2 cellular contexts compared by ENCODE assay signal in the genomic region with DNA sequence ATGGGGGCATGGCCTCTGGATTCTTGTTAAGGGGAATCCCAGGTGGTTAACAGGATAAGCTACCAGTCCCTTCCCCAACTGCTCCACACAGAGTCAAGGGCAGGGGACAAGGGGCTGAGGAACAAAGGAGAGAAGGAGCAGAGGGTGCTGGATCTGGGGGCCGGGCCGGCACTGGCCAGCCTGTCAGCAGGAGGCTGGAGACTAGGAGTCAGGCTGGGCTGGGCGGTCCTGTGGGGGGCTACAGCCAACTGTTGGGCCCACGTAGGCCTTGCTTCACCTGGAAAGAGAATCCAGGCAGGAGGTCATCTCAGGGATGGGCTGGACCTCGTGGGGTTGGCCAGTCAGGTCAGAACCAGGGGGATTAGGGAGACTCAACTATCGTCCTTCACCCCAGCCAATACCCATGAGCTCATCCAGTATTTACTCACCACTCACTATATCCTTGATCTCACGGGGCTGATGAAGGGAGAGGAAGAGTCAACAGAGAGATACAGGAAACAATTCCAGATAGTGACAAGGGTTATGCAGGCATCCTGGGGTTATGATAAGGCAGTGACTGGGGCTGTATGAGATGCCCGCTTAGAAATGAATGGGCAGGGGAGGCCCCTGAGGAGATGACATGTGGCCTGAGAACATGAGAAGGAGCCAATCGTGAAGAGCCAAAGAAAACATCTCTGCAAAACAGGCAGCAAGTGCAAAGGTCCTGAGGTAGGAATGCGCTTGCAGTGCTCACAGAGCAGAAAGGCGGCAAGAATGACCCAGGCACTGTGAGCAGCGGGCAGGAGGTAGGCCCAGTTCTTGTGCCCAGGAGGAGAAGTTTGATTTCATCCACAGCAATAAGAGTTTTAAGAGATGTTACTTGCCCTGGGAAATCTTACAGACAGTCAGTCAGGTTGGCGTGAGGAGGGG.
TF ChIP-seq lines count a peak whose summit lies in the region.

No MANE protein-coding gene starts in this region.

TF ChIP-seq in HCT116, 20 proteins besides CTCF, POLR2A, EP300 and RAD21:
- TF ChIP-seq CEBPB (IDR thresholded peaks at IDR 0.05; ENCODE audit: low read depth), result no peak
- TF ChIP-seq FOSL1 (IDR thresholded peaks at IDR 0.05; ENCODE audit: low read depth), result no peak
- no peak for TF ChIP-seq TCF7L2 (IDR thresholded peaks at IDR 0.05; ENCODE audit: borderline replicate concordance, extremely low read depth, insufficient read depth, insufficient read length)
- TF ChIP-seq SRF (IDR thresholded peaks at IDR 0.05; ENCODE audit: low read depth), result no peak
- TF ChIP-seq EZH2phosphoT487 (IDR thresholded peaks at IDR 0.05; ENCODE audit: borderline replicate concordance), result no peak
- no peak for TF ChIP-seq ZNF274 (IDR thresholded peaks at IDR 0.05; ENCODE audit: low read depth, low read length)
- TF ChIP-seq POLR2AphosphoS5 (IDR thresholded peaks at IDR 0.05; ENCODE audit: low read depth, low read length), result no peak
- no peak for TF ChIP-seq EZH2 (IDR thresholded peaks at IDR 0.05)

TF ChIP-seq in K562, 482 proteins besides CTCF, POLR2A, EP300 and RAD21:
- TF ChIP-seq, protein P1, sequence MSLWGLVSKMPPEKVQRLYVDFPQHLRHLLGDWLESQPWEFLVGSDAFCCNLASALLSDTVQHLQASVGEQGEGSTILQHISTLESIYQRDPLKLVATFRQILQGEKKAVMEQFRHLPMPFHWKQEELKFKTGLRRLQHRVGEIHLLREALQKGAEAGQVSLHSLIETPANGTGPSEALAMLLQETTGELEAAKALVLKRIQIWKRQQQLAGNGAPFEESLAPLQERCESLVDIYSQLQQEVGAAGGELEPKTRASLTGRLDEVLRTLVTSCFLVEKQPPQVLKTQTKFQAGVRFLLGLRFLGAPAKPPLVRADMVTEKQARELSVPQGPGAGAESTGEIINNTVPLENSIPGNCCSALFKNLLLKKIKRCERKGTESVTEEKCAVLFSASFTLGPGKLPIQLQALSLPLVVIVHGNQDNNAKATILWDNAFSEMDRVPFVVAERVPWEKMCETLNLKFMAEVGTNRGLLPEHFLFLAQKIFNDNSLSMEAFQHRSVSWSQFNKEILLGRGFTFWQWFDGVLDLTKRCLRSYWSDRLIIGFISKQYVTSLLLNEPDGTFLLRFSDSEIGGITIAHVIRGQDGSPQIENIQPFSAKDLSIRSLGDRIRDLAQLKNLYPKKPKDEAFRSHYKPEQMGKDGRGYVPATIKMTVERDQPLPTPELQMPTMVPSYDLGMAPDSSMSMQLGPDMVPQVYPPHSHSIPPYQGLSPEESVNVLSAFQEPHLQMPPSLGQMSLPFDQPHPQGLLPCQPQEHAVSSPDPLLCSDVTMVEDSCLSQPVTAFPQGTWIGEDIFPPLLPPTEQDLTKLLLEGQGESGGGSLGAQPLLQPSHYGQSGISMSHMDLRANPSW (CRISPR knock-in tag; IDR thresholded peaks at IDR 0.05), result no peak
- TF ChIP-seq HDAC2 (IDR thresholded peaks at IDR 0.05) (0 out of 2 replicates have a peak, but pooled peaks have one; percentile 39), ZNF431 (CRISPR knock-in tag; IDR thresholded peaks at IDR 0.05) (no peak), RBM25 (IDR thresholded peaks at IDR 0.05; ENCODE audit: low read depth, low read length, severe bottlenecking) (peak; percentile 94), ZNF217 (CRISPR knock-in tag; IDR thresholded peaks at IDR 0.05) (no peak), EWSR1 (IDR thresholded peaks at IDR 0.05; ENCODE audit: borderline replicate concordance, low read depth, partially characterized antibody) (no peak), ZNF785 (CRISPR knock-in tag; IDR thresholded peaks at IDR 0.05) (no peak), BCOR (IDR thresholded peaks at IDR 0.05) (peak; percentile 80), SMARCA5 (IDR thresholded peaks at IDR 0.05) (peak; percentile 85), KDM1A (IDR thresholded peaks at IDR 0.05) (peak; percentile 51 to 72)
- TF ChIP-seq, protein P2, sequence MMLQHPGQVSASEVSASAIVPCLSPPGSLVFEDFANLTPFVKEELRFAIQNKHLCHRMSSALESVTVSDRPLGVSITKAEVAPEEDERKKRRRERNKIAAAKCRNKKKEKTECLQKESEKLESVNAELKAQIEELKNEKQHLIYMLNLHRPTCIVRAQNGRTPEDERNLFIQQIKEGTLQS (IDR thresholded peaks at IDR 0.05), result peak; percentile 31; the same call in 1 of the 2 replicates
- TF ChIP-seq, protein P2 (CRISPR knock-in tag; conservative IDR thresholded peaks at IDR 0.05), result no peak
- TF ChIP-seq, protein P3, sequence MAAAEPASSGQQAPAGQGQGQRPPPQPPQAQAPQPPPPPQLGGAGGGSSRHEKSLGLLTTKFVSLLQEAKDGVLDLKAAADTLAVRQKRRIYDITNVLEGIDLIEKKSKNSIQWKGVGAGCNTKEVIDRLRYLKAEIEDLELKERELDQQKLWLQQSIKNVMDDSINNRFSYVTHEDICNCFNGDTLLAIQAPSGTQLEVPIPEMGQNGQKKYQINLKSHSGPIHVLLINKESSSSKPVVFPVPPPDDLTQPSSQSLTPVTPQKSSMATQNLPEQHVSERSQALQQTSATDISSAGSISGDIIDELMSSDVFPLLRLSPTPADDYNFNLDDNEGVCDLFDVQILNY (CRISPR knock-in tag; IDR thresholded peaks at IDR 0.05), result no peak
